In genomic region chr10:79483948-79484347, GRCh38 we compare ENCODE assay signal across 13 cellular contexts. TPM values are rescaled to one million over a fixed set of nuclear protein-coding genes. Genes with fewer than 3 reads are reported as not detected.
A peak's percentile ranks its signal among the peaks of the same experiment; 100 is the strongest.
DNase-seq lines count a peak whose midpoint lies in the region; ATAC-seq and TF ChIP-seq lines count a peak whose summit lies in the region.
"Had no signal": no experiment of that assay in that cellular context is flagged by ENCODE, and none has a peak within 500 bp of the region (broad histone marks: within the 10 kb centered on the region; RNA-seq: fewer than 3 reads in every experiment).

No MANE protein-coding gene starts in this region.

- H3K4me1 Mint-ChIP-seq in HFFc6 (ENCODE audit: low read depth): peaks cover 37% of the 10 kb centered on the region
- H3K4me1 Mint-ChIP-seq in stimulated activated memory B cell treated with anti-CD40 and anti-IgM and Interleukin-4, amounts not matched to agents 10 μg/mL and 1 μg/mL and 100 μg/mL, for 72 hours: no peaks in the 10 kb centered on the region

- no peaks in the 10 kb centered on the region for H3K27me3 Mint-ChIP-seq in HFFc6 (ENCODE audit: insufficient read depth)
- no peaks in the 10 kb centered on the region for H3K27me3 Mint-ChIP-seq in stimulated activated memory B cell treated with anti-CD40 and anti-IgM and Interleukin-4, amounts not matched to agents 10 μg/mL and 1 μg/mL and 100 μg/mL, for 72 hours

- H3K27ac Mint-ChIP-seq in HFFc6: no peak overlapping the region
- no peak overlapping the region for H3K27ac Mint-ChIP-seq in stimulated activated memory B cell treated with anti-CD40 and anti-IgM and Interleukin-4, amounts not matched to agents 10 μg/mL and 1 μg/mL and 100 μg/mL, for 72 hours

- H3K4me3 Mint-ChIP-seq in HFFc6: no peak overlapping the region
- H3K4me3 Mint-ChIP-seq in stimulated activated memory B cell treated with anti-CD40 and anti-IgM and Interleukin-4, amounts not matched to agents 10 μg/mL and 1 μg/mL and 100 μg/mL, for 72 hours: no peak overlapping the region

- H3K4me3 ChIP-seq in fibroblast of mammary gland (ENCODE audit: control insufficient read depth, low read depth, low read length): no peak overlapping the region

- in situ Hi-C loops in GM13977 (cut with MboI; ENCODE audit: low pct_unique_long_range_greater_than_20kb, low sequenced_read_pairs, unreplicated experiment): no loop called here

- no peaks in the 10 kb centered on the region for H3K9me3 Mint-ChIP-seq in HFFc6
- no peaks in the 10 kb centered on the region for H3K9me3 Mint-ChIP-seq in stimulated activated memory B cell treated with anti-CD40 and anti-IgM and Interleukin-4, amounts not matched to agents 10 μg/mL and 1 μg/mL and 100 μg/mL, for 72 hours

- no peaks in the 10 kb centered on the region; the same call in 1 of the 2 replicates for H3K36me3 Mint-ChIP-seq in HFFc6 (ENCODE audit: low read depth)
- no peaks in the 10 kb centered on the region for H3K36me3 Mint-ChIP-seq in stimulated activated memory B cell treated with anti-CD40 and anti-IgM and Interleukin-4, amounts not matched to agents 10 μg/mL and 1 μg/mL and 100 μg/mL, for 72 hours

- DNase-seq in A172 (ENCODE audit: low spot score) (peak; percentile 55), HFFc6 (peak; percentile 80), fibroblast of mammary gland (ENCODE audit: low read depth) (peak; percentile 82), myocyte (ENCODE audit: low read depth) (peak; percentile 80), NCI-H146 (lab: John Stamatoyannopoulos, UW) (no peak), GM13977 (ENCODE audit: low spot score) (no peak), NCI-H226 (no peak)
- DNase-seq: activated effector memory CD4-positive, alpha-beta T cell treated with anti-CD3 and anti-CD28 coated beads, Interleukin-2, amount 50 U/mL, for 16 hours; AML-193; cerebellar nuclear complex; mesendoderm; NCI-H524 treated with DMSO at 0.1 percent for 48 hours had no signal

- no peak for ATAC-seq in stimulated activated memory B cell treated with anti-CD40 and anti-IgM and Interleukin-4, amounts not matched to agents 10 μg/mL and 1 μg/mL and 100 μg/mL, for 72 hours

- no peak for TF ChIP-seq CTCF in HFFc6 (IDR thresholded peaks at IDR 0.05)
- no peak for TF ChIP-seq CTCF in fibroblast of mammary gland (conservative IDR thresholded peaks at IDR 0.05; ENCODE audit: control insufficient read depth, insufficient read depth, low read depth, low read length)
- no peak for TF ChIP-seq CTCF in GM13977 (IDR thresholded peaks at IDR 0.05; ENCODE audit: extremely low read depth, insufficient read depth, missing control alignments)

RNA-seq across cellular contexts. Expression of gene EIF5AL1, which starts 28.4 kb away (rescaled TPM):
- total RNA-seq in A172 (2014; rRNA removed; shearing (Covaris generic)): 0.72 and 0.89 TPM in 2 replicates
- under 1 TPM; 0.41 to 0.61 (median 0.48) TPM for total RNA-seq in HFFc6 (2021; fragmentation: NEBNext Ultra II Directional; extraction: Animal tissue kit (Norgen Biotek cat#: 25700))
- total RNA-seq in myocyte: 0.31 and 0.62 TPM in 2 replicates
- polyA plus RNA-seq in myocyte (2012): 0.42 TPM

RNA-seq across cellular contexts. Expression of gene ZCCHC24, which starts 38.5 kb away (rescaled TPM):
- total RNA-seq in A172 (2014; rRNA removed; shearing (Covaris generic)): 10.7 and 12.2 TPM in 2 replicates
- total RNA-seq in HFFc6 (2021; fragmentation: NEBNext Ultra II Directional; extraction: Animal tissue kit (Norgen Biotek cat#: 25700)): 10 to 100 TPM; 33.2 to 40.3 (median 37.5) TPM
- total RNA-seq in myocyte: 14.1 and 21.1 TPM in 2 replicates
- 14.4 TPM for polyA plus RNA-seq in myocyte (2012)

Comparison
In these comparisons a context has a peak if more than half of its experiments do, and no peak if none do; other contexts are left out.
1. DNase-seq: peak in A172 (single experiment), HFFc6 (single experiment), fibroblast of mammary gland (single experiment) and myocyte (single experiment); none in NCI-H146 (single experiment), GM13977 (single experiment) and NCI-H226 (single experiment).